14 cellular contexts compared by ENCODE assay signal in the genomic region with DNA sequence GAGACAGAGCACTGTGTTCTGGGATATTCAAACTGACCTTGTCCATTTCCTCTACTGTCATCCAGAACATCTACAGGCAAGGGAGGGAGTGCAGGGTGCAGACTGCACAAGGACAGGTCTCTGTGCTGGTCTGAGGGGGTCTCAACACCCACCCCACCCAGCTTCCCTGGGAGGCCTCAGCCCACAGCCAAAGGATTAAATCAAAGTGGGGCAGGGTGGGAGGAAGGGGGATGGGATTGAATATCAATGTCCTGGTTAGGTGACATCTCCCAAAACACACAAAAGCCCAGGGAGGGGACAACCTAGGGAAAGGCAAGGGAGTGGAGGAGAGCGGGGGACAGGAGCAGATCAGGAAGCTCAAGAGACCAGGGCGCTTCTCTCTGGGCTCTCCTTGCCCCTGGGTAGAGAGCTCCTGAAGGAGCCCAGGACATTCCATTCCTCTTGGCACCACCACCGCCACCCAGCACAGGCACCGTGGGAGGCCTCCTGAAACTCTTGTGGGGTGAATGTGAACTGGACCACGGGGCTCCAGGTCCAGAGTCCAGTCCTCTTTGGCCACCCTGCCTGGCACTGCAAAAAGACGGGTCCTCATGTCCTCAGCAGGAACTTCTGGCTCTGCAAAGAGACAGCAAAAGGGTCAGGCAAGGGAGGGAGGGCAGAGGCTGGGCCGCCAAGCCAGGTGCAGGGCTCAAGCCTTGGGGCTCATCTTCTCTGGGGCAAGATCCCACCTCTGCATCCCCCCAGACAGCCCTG.
"Had no signal": no experiment of that assay in that cellular context is flagged by ENCODE, and none has a peak within 500 bp of the region (broad histone marks: within the 10 kb centered on the region; RNA-seq: fewer than 3 reads in every experiment).

No MANE protein-coding gene starts in this region.

- H3K4me3 ChIP-seq: breast epithelium, mucosa of descending colon, right atrium auricular region, skin epidermis, upper lobe of left lung had no signal

- H3K27ac ChIP-seq: foreskin keratinocyte, skin epidermis, upper lobe of left lung had no signal

- H3K36me3 ChIP-seq: breast epithelium, upper lobe of left lung had no signal

- FAIRE-seq: astrocyte had no signal

- H3K4me1 ChIP-seq: breast epithelium, upper lobe of left lung had no signal

- DNase-seq: activated CD4-positive, alpha-beta T cell treated with anti-CD3 and anti-CD28 coated beads, Interleukin-2, amount 10 ng/mL, durations not matched to agents 24 days and 14 days; activated CD8-positive, alpha-beta T cell treated with anti-CD3 and anti-CD28 coated beads, Interleukin-2, amount 10 ng/mL, durations not matched to agents 7 days and 5 days; activated gamma-delta T cell; cerebellar nuclear complex; effector memory CD4-positive, alpha-beta T cell; foreskin keratinocyte; kidney glomerular epithelial cell; mucosa of descending colon; naive B cell had no signal

- H3K9me3 ChIP-seq: breast epithelium, right atrium auricular region had no signal

- ATAC-seq: activated CD8-positive, alpha-beta T cell treated with anti-CD3 and anti-CD28 coated beads, Interleukin-2, amount 10 ng/mL, durations not matched to agents 7 days and 5 days; foreskin keratinocyte; mucosa of descending colon had no signal

- H3K27me3 ChIP-seq: foreskin keratinocyte, right atrium auricular region had no signal
